In genomic region chr10:31346953-31347352, GRCh38 we compare ENCODE assay signal across 1 cellular context.
TF ChIP-seq lines count a peak whose summit lies in the region.

No MANE protein-coding gene starts in this region.

TF ChIP-seq in GM12878, 131 proteins besides CTCF, POLR2A, EP300 and RAD21:
- TF ChIP-seq BRCA1 (IDR thresholded peaks at IDR 0.05; ENCODE audit: low read depth, low read length) (no peak), BCLAF1 (IDR thresholded peaks at IDR 0.05) (no peak), TARDBP (IDR thresholded peaks at IDR 0.05; ENCODE audit: borderline replicate concordance) (no peak), RAD51 (IDR thresholded peaks at IDR 0.05) (no peak), ATF3 (IDR thresholded peaks at IDR 0.05; ENCODE audit: borderline replicate concordance, extremely low read depth, low read depth, low read length) (no peak), NR2C1 (IDR thresholded peaks at IDR 0.05) (no peak), PAX8 (IDR thresholded peaks at IDR 0.05) (no peak), SMARCA5 (IDR thresholded peaks at IDR 0.05) (no peak), RUNX3 (IDR thresholded peaks at IDR 0.05; ENCODE audit: low read length) (no peak), BCL3 (IDR thresholded peaks at IDR 0.05; ENCODE audit: borderline replicate concordance, insufficient read depth, low read depth, low read length, poor library complexity, severe bottlenecking) (no peak), SIN3A (IDR thresholded peaks at IDR 0.05; ENCODE audit: low read depth, low read length) (no peak), GATAD2B (conservative IDR thresholded peaks at IDR 0.05; ENCODE audit: low read depth) (no peak), SIX5 (IDR thresholded peaks at IDR 0.05; ENCODE audit: low read depth, low read length, severe bottlenecking) (no peak), ZNF274 (IDR thresholded peaks at IDR 0.05; ENCODE audit: insufficient read depth, insufficient read length) (no peak), IRF4 (IDR thresholded peaks at IDR 0.05; ENCODE audit: low read depth, low read length) (no peak), CUX1 (IDR thresholded peaks at IDR 0.05; ENCODE audit: insufficient replicate concordance, low read depth, low read length) (no peak), CBX5 (IDR thresholded peaks at IDR 0.05; ENCODE audit: low read depth) (no peak)
- TF ChIP-seq, protein P1, sequence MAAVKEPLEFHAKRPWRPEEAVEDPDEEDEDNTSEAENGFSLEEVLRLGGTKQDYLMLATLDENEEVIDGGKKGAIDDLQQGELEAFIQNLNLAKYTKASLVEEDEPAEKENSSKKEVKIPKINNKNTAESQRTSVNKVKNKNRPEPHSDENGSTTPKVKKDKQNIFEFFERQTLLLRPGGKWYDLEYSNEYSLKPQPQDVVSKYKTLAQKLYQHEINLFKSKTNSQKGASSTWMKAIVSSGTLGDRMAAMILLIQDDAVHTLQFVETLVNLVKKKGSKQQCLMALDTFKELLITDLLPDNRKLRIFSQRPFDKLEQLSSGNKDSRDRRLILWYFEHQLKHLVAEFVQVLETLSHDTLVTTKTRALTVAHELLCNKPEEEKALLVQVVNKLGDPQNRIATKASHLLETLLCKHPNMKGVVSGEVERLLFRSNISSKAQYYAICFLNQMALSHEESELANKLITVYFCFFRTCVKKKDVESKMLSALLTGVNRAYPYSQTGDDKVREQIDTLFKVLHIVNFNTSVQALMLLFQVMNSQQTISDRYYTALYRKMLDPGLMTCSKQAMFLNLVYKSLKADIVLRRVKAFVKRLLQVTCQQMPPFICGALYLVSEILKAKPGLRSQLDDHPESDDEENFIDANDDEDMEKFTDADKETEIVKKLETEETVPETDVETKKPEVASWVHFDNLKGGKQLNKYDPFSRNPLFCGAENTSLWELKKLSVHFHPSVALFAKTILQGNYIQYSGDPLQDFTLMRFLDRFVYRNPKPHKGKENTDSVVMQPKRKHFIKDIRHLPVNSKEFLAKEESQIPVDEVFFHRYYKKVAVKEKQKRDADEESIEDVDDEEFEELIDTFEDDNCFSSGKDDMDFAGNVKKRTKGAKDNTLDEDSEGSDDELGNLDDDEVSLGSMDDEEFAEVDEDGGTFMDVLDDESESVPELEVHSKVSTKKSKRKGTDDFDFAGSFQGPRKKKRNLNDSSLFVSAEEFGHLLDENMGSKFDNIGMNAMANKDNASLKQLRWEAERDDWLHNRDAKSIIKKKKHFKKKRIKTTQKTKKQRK (IDR thresholded peaks at IDR 0.05; ENCODE audit: low read depth, low read length) = no peak
- TF ChIP-seq, protein P2, sequence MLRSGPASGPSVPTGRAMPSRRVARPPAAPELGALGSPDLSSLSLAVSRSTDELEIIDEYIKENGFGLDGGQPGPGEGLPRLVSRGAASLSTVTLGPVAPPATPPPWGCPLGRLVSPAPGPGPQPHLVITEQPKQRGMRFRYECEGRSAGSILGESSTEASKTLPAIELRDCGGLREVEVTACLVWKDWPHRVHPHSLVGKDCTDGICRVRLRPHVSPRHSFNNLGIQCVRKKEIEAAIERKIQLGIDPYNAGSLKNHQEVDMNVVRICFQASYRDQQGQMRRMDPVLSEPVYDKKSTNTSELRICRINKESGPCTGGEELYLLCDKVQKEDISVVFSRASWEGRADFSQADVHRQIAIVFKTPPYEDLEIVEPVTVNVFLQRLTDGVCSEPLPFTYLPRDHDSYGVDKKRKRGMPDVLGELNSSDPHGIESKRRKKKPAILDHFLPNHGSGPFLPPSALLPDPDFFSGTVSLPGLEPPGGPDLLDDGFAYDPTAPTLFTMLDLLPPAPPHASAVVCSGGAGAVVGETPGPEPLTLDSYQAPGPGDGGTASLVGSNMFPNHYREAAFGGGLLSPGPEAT (IDR thresholded peaks at IDR 0.05; ENCODE audit: low read depth) = no peak
TF ChIP-seq in GM12878: peak in this region for 0.
